In the genomic region with DNA sequence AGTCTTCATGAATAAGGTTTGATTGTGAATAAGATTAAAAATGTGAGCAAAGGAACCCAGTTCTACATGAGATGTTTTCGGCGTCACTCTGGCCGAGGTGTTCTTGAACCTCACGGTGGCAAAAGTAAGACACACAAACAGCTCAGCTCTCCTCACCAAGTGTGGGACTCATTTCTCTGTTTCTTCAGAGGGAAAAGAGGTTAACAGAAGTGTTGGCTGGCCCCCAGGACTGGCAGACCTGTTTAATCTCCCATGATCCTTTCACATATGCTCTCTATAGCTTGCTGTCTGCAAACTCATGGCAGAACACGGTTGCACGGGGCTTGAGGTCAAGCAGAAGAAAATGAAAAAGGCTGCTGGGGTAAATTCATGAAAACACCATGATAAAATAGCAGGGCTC, we compare ENCODE assay signal across 14 cellular contexts.
DNase-seq lines count a peak whose midpoint lies in the region; ATAC-seq and TF ChIP-seq lines count a peak whose summit lies in the region.
"Had no signal": no experiment of that assay in that cellular context is flagged by ENCODE, and none has a peak within 500 bp of the region (broad histone marks: within the 10 kb centered on the region; RNA-seq: fewer than 3 reads in every experiment).

No MANE protein-coding gene starts in this region.

- H3K79me2 ChIP-seq in DND-41 (ENCODE audit: insufficient read depth, low read length) = no peaks in the 10 kb centered on the region

- no peak overlapping the region for H3K9ac ChIP-seq in DND-41 (ENCODE audit: low read depth, low read length)

- peaks cover 23% of the 10 kb centered on the region for H3K9me3 Mint-ChIP-seq in osteocyte (ENCODE audit: unreplicated experiment)

- no peaks in the 10 kb centered on the region for H3K4me1 ChIP-seq in DND-41 (ENCODE audit: insufficient read depth, low read length)
- no peaks in the 10 kb centered on the region for H3K4me1 ChIP-seq in heart left ventricle
- H3K4me1 ChIP-seq: HAP-1 had no signal

- ATAC-seq in DND-41 (ENCODE audit: insufficient read depth, low read depth) (no peak), heart left ventricle (no peak)

- WGBS in heart left ventricle, 4 donors = 71 to 87% (median 80%) methylated on average over 6 of the region's 6 CpGs

- H3K36me3 ChIP-seq in DND-41 (ENCODE audit: insufficient read depth, low read length) (no peaks in the 10 kb centered on the region), heart left ventricle (no peaks in the 10 kb centered on the region)
- H3K36me3 ChIP-seq: HAP-1 had no signal

- no peaks in the 10 kb centered on the region for H3K36me3 Mint-ChIP-seq in osteocyte (ENCODE audit: unreplicated experiment)
- H3K36me3 Mint-ChIP-seq: CD4-positive, alpha-beta memory T cell had no signal

- no peak for TF ChIP-seq POLR2A in heart left ventricle (IDR thresholded peaks at IDR 0.05)

- DNase-seq in D341Med (ENCODE audit: low spot score) (peak; percentile 37), DND-41 (no peak), cerebellum (ENCODE audit: low spot score) (peak; percentile 46), osteocyte (ENCODE audit: extremely low spot score, unreplicated experiment) (peak; percentile 54), heart left ventricle (no peak)
- DNase-seq in activated CD4-positive, alpha-beta T cell treated with anti-CD3 and anti-CD28 coated beads for 1 hour = no peak
- DNase-seq: Calu3; CD4-positive, alpha-beta memory T cell; COR-L47; DMS153; EL; GOT3; HFFc6 had no signal

- intact Hi-C loops in heart left ventricle (cut with DNase I) = no loop called here

- no peak overlapping the region for H3K27ac Mint-ChIP-seq in osteocyte (ENCODE audit: unreplicated experiment)
- H3K27ac Mint-ChIP-seq: CD4-positive, alpha-beta memory T cell; HFFc6 had no signal

- H3K27me3 ChIP-seq in DND-41 (ENCODE audit: insufficient read depth, low read length, poor library complexity) (no peaks in the 10 kb centered on the region), heart left ventricle (no peaks in the 10 kb centered on the region)

- no peaks in the 10 kb centered on the region for H3K27me3 Mint-ChIP-seq in osteocyte (ENCODE audit: unreplicated experiment)
- H3K27me3 Mint-ChIP-seq: CD4-positive, alpha-beta memory T cell had no signal

- H4K20me1 ChIP-seq in DND-41 (ENCODE audit: insufficient read depth, low read length) = no peaks in the 10 kb centered on the region

- H3K4me3 ChIP-seq in DND-41 (ENCODE audit: low read depth in 1 of 2, low read length in 2 of 2) (no peak overlapping the region), heart left ventricle (no peak overlapping the region)
- H3K4me3 ChIP-seq: HAP-1 had no signal

- H3K4me1 Mint-ChIP-seq in osteocyte (ENCODE audit: unreplicated experiment) = no peaks in the 10 kb centered on the region
- H3K4me1 Mint-ChIP-seq: CD4-positive, alpha-beta memory T cell had no signal

- H3K4me2 ChIP-seq in DND-41 (ENCODE audit: insufficient read depth, low read length) = no peak overlapping the region

- TF ChIP-seq CTCF in DND-41 (IDR thresholded peaks at IDR 0.05; ENCODE audit: borderline replicate concordance, extremely low read depth, low read length, poor library complexity, severe bottlenecking) = no peak
- TF ChIP-seq CTCF in osteocyte (IDR thresholded peaks at IDR 0.05) = no peak
- TF ChIP-seq CTCF in heart left ventricle (IDR thresholded peaks at IDR 0.05) = no peak

- H3K4me3 Mint-ChIP-seq in osteocyte (ENCODE audit: unreplicated experiment) = no peak overlapping the region
- H3K4me3 Mint-ChIP-seq: CD4-positive, alpha-beta memory T cell; HFFc6 had no signal

- H3K27ac ChIP-seq in DND-41 (ENCODE audit: low read length) = no peak overlapping the region
- H3K27ac ChIP-seq in heart left ventricle = no peak overlapping the region

- 0 out of 2 replicates have a peak overlapping the region, but pooled peaks have one; percentile 13 for H2AFZ ChIP-seq in DND-41 (ENCODE audit: low read depth, low read length)

- no peaks in the 10 kb centered on the region for H3K9me3 ChIP-seq in DND-41 (ENCODE audit: insufficient read depth, low read length, severe bottlenecking)
- H3K9me3 ChIP-seq in heart left ventricle = peaks cover 0 to 10% (median 5%) of the 10 kb centered on the region in 12 donors
- H3K9me3 ChIP-seq: HAP-1 had no signal

Comparison
In these comparisons a context has a peak if more than half of its experiments do, and no peak if none do; other contexts are left out.
1. DNase-seq: peak in D341Med (single experiment), cerebellum (single experiment) and osteocyte (single experiment); none in DND-41 (single experiment), activated CD4-positive, alpha-beta T cell treated with anti-CD3 and anti-CD28 coated beads for 1 hour (single experiment) and heart left ventricle (0 of 5).